ENCODE assay signal across 9 cellular contexts in the genomic region with DNA sequence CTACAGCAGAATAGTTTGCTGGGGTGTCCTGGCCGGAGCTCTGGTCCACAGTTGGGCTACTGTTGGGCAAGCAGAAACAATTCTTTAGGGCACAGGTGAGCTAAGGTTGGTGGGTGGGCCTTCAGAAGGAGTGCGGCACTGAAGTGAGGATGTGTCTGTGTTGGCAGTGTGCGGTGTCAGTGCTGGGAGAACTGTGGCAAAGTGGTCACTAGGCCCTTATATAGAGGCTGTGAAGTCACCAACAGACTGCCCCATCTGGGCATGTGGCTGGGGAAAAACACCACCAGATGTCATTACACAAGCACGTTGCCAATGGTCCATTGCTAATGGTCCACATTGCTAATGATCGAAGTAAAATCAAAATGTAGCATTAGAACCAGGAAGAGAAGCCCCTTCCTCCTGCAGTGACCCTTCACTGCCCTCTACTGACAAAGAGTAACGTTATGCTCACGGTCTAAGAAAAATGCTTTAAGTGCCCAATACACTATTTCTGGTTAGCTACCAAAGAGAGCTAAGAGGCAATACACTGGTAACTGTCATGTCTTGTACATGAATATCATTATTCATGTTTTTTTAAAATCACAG. TPM values are rescaled to one million over a fixed set of nuclear protein-coding genes. Genes with fewer than 3 reads are reported as not detected.
DNase-seq lines count a peak whose midpoint lies in the region; ATAC-seq and TF ChIP-seq lines count a peak whose summit lies in the region.
"Had no signal": no experiment of that assay in that cellular context is flagged by ENCODE, and none has a peak within 500 bp of the region (broad histone marks: within the 10 kb centered on the region; RNA-seq: fewer than 3 reads in every experiment).

No MANE protein-coding gene starts in this region.

- intact Hi-C loops in Panc1 (cut with micrococcal nuclease; ENCODE audit: unreplicated experiment), result no loop called here

- POLR2A ChIA-PET in Panc1 (lab: Charles Lee), result no interaction called here

- DNase-seq in DMS 273 treated with DMSO at 0.1 percent for 48 hours (lab: John Stamatoyannopoulos, UW) (peak; percentile 54), Panc1 (ENCODE audit: low read depth, low spot score) (no peak), kidney epithelial cell (ENCODE audit: low read depth) (no peak), T-helper 17 cell (no peak)
- DNase-seq in activated naive CD8-positive, alpha-beta T cell treated with anti-CD3 and anti-CD28 coated beads for 36 hours, result no peak
- DNase-seq: left colon had no signal

- no peaks in the 10 kb centered on the region for H3K4me1 Mint-ChIP-seq in T-helper 17 cell
- H3K4me1 Mint-ChIP-seq in activated naive CD8-positive, alpha-beta T cell treated with anti-CD3 and anti-CD28 coated beads for 36 hours, result no peaks in the 10 kb centered on the region

- H3K9me3 ChIP-seq in Panc1 (ENCODE audit: control insufficient read depth, insufficient read depth, low read depth, low read length) (no peaks in the 10 kb centered on the region), T-helper 17 cell (ENCODE audit: control insufficient read depth, low read length, poor library complexity, severe bottlenecking) (no peaks in the 10 kb centered on the region)

- H3K36me3 Mint-ChIP-seq in T-helper 17 cell (ENCODE audit: low read depth), result no peaks in the 10 kb centered on the region
- H3K36me3 Mint-ChIP-seq in activated naive CD8-positive, alpha-beta T cell treated with anti-CD3 and anti-CD28 coated beads for 36 hours, result no peaks in the 10 kb centered on the region

- ATAC-seq in HG02885 (IDR thresholded peaks at IDR 0.05; ENCODE audit: poor library complexity, unreplicated experiment) (peak; percentile 62), Panc1 (no peak), T-helper 17 cell (no peak), esophagus mucosa (no peak), HG02571 (IDR thresholded peaks at IDR 0.05; ENCODE audit: unreplicated experiment) (no peak)
- ATAC-seq: left colon had no signal

- TF ChIP-seq CTCF in Panc1 (IDR thresholded peaks at IDR 0.05) (peak; percentile 27; the same call in 1 of the 2 replicates), kidney epithelial cell (IDR thresholded peaks at IDR 0.05; ENCODE audit: insufficient read depth, low read length, poor library complexity, severe bottlenecking) (peak; percentile 59)

- CTCF ChIA-PET in Panc1 (lab: Charles Lee), result interaction anchor here (0.6 kb wide), 1 partner anchor 22 kb away, joined by 3 read pairs; the partner anchor contains the start of gene SCN1A

- BruUV-seq in Panc1 (replicated peaks; lab: Mats Ljungman, UMichigan), result no TSS peak

- H3K27me3 ChIP-seq in Panc1 (ENCODE audit: control insufficient read depth, insufficient read depth, low read length) (no peaks in the 10 kb centered on the region), kidney epithelial cell (ENCODE audit: control insufficient read depth, insufficient read depth, low read length) (no peaks in the 10 kb centered on the region)

- H3K4me3 Mint-ChIP-seq in T-helper 17 cell, result no peak overlapping the region
- no peak overlapping the region for H3K4me3 Mint-ChIP-seq in activated naive CD8-positive, alpha-beta T cell treated with anti-CD3 and anti-CD28 coated beads for 36 hours

- in situ Hi-C loops in Panc1 (cut with HindIII; ENCODE audit: low pct_unique_long_range_greater_than_20kb, low sequenced_read_pairs), result no loop called here

- no peaks in the 10 kb centered on the region for H3K36me3 ChIP-seq in Panc1 (ENCODE audit: control insufficient read depth, insufficient read depth, low read length)
- no peaks in the 10 kb centered on the region for H3K36me3 ChIP-seq in kidney epithelial cell (ENCODE audit: control insufficient read depth, insufficient read depth, low read length)

- no peak overlapping the region for H3K27ac Mint-ChIP-seq in T-helper 17 cell
- H3K27ac Mint-ChIP-seq in activated naive CD8-positive, alpha-beta T cell treated with anti-CD3 and anti-CD28 coated beads for 36 hours, result no peak overlapping the region

- no peak overlapping the region for H3K27ac ChIP-seq in Panc1 (ENCODE audit: low read length)

- no peaks in the 10 kb centered on the region for H3K4me1 ChIP-seq in Panc1 (ENCODE audit: control insufficient read depth, insufficient read depth, low read length)

- H3K27me3 Mint-ChIP-seq in T-helper 17 cell, result no peaks in the 10 kb centered on the region
- peaks cover under 1% of the 10 kb centered on the region for H3K27me3 Mint-ChIP-seq in activated naive CD8-positive, alpha-beta T cell treated with anti-CD3 and anti-CD28 coated beads for 36 hours

- no peak overlapping the region for H3K4me3 ChIP-seq in Panc1 (ENCODE audit: low read depth in 2 of 2, low read length in 2 of 2)
- no peak overlapping the region for H3K4me3 ChIP-seq in kidney epithelial cell (ENCODE audit: low read depth, low read length)

- peaks cover 2% of the 10 kb centered on the region for H3K9me3 Mint-ChIP-seq in activated naive CD8-positive, alpha-beta T cell treated with anti-CD3 and anti-CD28 coated beads for 36 hours

RNA-seq across cellular contexts. Expression of gene SCN1A, which starts 21.3 kb away (rescaled TPM):
- total RNA-seq in Panc1 (2021; ENCODE audit: unreplicated experiment) (not detected), kidney epithelial cell (not detected in 2 replicates), T-helper 17 cell (not detected), esophagus mucosa (not detected)
- polyA plus RNA-seq in Panc1 (2012; ENCODE audit: insufficient read length), result not detected
- total RNA-seq in activated naive CD8-positive, alpha-beta T cell treated with anti-CD3 and anti-CD28 coated beads for 36 hours, result not detected
- total RNA-seq: left colon had no signal
